In genomic region chr22:49515486-49515885, GRCh38 we compare ENCODE assay signal across 21 cellular contexts.
DNase-seq lines count a peak whose midpoint lies in the region; ATAC-seq, FAIRE-seq and TF ChIP-seq lines count a peak whose summit lies in the region.
"Had no signal": no experiment of that assay in that cellular context is flagged by ENCODE, and none has a peak within 500 bp of the region (broad histone marks: within the 10 kb centered on the region; RNA-seq: fewer than 3 reads in every experiment).

No MANE protein-coding gene starts in this region.

- no peaks in the 10 kb centered on the region for H3K79me2 ChIP-seq in H1 (ENCODE audit: control insufficient read depth in 1 of 2, insufficient read depth in 2 of 2, low read length in 2 of 2)

- no peaks in the 10 kb centered on the region; the same call in 2 of the 3 replicates for H3K9me3 ChIP-seq in A549
- H3K9me3 ChIP-seq in H1 (ENCODE audit: insufficient read depth in 2 of 2, low read depth in 1 of 2, low read length in 1 of 2), result no peaks in the 10 kb centered on the region; a peak in 1 of 4 replicates
- H3K9me3 ChIP-seq in vagina, result no peaks in the 10 kb centered on the region

- TF ChIP-seq EP300 in A549 (IDR thresholded peaks at IDR 0.05) (no peak), H1 (IDR thresholded peaks at IDR 0.05; ENCODE audit: borderline replicate concordance in 1 of 2, low read depth in 2 of 2, low read length in 2 of 2) (no peak)

- H3K14ac ChIP-seq in H1 (ENCODE audit: insufficient read length), result no peak overlapping the region

- no peak overlapping the region for H2BK5ac ChIP-seq in H1 (ENCODE audit: low read depth, low read length)

- H2BK120ac ChIP-seq in H1 (replicated peaks; ENCODE audit: low read depth, low read length), result no peak overlapping the region

- peaks cover 10% of the 10 kb centered on the region for H3K4me1 Mint-ChIP-seq in activated T-helper 2 cell treated with anti-CD3 and anti-CD28 coated beads, Interferon-gamma antibody, Interleukin-2, Interleukin-4, amounts not matched to agents 10 μg/mL and 5 μg/mL and 100 μg/mL, durations not matched to agents 14 hours and 24 hours and 36 hours (ENCODE audit: low read depth)

- no peaks in the 10 kb centered on the region for H3K4me1 ChIP-seq in A549
- H3K4me1 ChIP-seq in H1 (replicated peaks in 1 of 4; ENCODE audit: control insufficient read depth in 3 of 4, insufficient read depth in 4 of 4, low read length in 3 of 4), result peaks cover 4 to 15% (median 8%) of the 10 kb centered on the region in 4 experiments; a peak in 6 of 7 replicates
- no peaks in the 10 kb centered on the region for H3K4me1 ChIP-seq in vagina
- H3K4me1 ChIP-seq: esophagus muscularis mucosa, right lobe of liver, SJSA1, tibial nerve had no signal

- TF ChIP-seq CTCF in A549 (IDR thresholded peaks at IDR 0.05) (no peak), H1 (IDR thresholded peaks at IDR 0.05; ENCODE audit: control extremely low read depth in 1 of 3, insufficient read depth in 1 of 3, low read depth in 1 of 3, low read length in 3 of 3) (peak; percentile 23 to 64 (median 42)), vagina (IDR thresholded peaks at IDR 0.05) (no peak)

- H3K56ac ChIP-seq in H1 (replicated peaks; ENCODE audit: insufficient read length, low read depth, low read length), result no peak overlapping the region

- no peak for TF ChIP-seq RAD21 in A549 (conservative IDR thresholded peaks at IDR 0.05 in 1 of 2, IDR thresholded peaks at IDR 0.05 in 1 of 2)
- peak in 1 of 2 experiments; percentile 7; a peak in 1 of 4 replicates for TF ChIP-seq RAD21 in H1 (IDR thresholded peaks at IDR 0.05 in 1 of 2, conservative IDR thresholded peaks at IDR 0.05 in 1 of 2; ENCODE audit: low read depth in 2 of 2, low read length in 2 of 2)

- peak; percentile 64 to 66; a peak in 4 of 6 replicates for ATAC-seq in A549
- ATAC-seq: left ventricle myocardium superior, right lobe of liver had no signal

- no peak overlapping the region for H3K27ac Mint-ChIP-seq in activated T-helper 2 cell treated with anti-CD3 and anti-CD28 coated beads, Interferon-gamma antibody, Interleukin-2, Interleukin-4, amounts not matched to agents 10 μg/mL and 5 μg/mL and 100 μg/mL, durations not matched to agents 14 hours and 24 hours and 36 hours

- no peak overlapping the region for H3K23ac ChIP-seq in H1 (ENCODE audit: insufficient read length)

- H3K27me3 Mint-ChIP-seq in activated T-helper 2 cell treated with anti-CD3 and anti-CD28 coated beads, Interferon-gamma antibody, Interleukin-2, Interleukin-4, amounts not matched to agents 10 μg/mL and 5 μg/mL and 100 μg/mL, durations not matched to agents 14 hours and 24 hours and 36 hours (ENCODE audit: low read depth), result no peaks in the 10 kb centered on the region

- no peak overlapping the region for H4K8ac ChIP-seq in H1 (ENCODE audit: extremely low read depth, insufficient read depth, low read length)

- peaks cover 6% of the 10 kb centered on the region for H3K23me2 ChIP-seq in H1 (ENCODE audit: low read depth, low read length)

- H4K20me1 ChIP-seq in H1 (replicated peaks in 1 of 2; ENCODE audit: control insufficient read depth in 1 of 2, insufficient read depth in 2 of 2, low read length in 2 of 2), result no peaks in the 10 kb centered on the region

- peak; percentile 18 to 37 for DNase-seq in A549 (ENCODE audit: low read depth in 1 of 2, low spot score in 1 of 2)
- peak; percentile 58 for DNase-seq in H7
- DNase-seq in NCI-H69 (lab: John Stamatoyannopoulos, UW), result peak; percentile 8
- no peak for DNase-seq in H1 (ENCODE audit: low read depth in 1 of 2, low spot score in 2 of 2)
- no peak for DNase-seq in activated T-helper 2 cell treated with anti-CD3 and anti-CD28 coated beads, Interferon-gamma antibody, Interleukin-2, Interleukin-4, amounts not matched to agents 10 μg/mL and 5 μg/mL and 100 μg/mL, durations not matched to agents 14 hours and 24 hours and 36 hours (ENCODE audit: low spot score)
- DNase-seq in effector CD4-positive, alpha-beta T cell, result no peak
- DNase-seq in medulla oblongata (ENCODE audit: extremely low spot score), result no peak
- DNase-seq in vagina (ENCODE audit: extremely low spot score in 2 of 2), result no peak
- DNase-seq: activated CD4-positive, alpha-beta T cell treated with anti-CD3 and anti-CD28 coated beads for 4 hours; activated gamma-delta T cell treated with Interleukin-2 at 50 U/mL for 16 hours; amniotic stem cell; HCEC 1CT; left ventricle myocardium superior; NCI-H510A treated with DMSO at 0.1 percent for 48 hours; stimulated activated naive CD4-positive, alpha-beta T cell treated with Interleukin-2 at 50 U/mL for 16 hours; T-helper 9 cell had no signal

- H3K9me3 Mint-ChIP-seq in activated T-helper 2 cell treated with anti-CD3 and anti-CD28 coated beads, Interferon-gamma antibody, Interleukin-2, Interleukin-4, amounts not matched to agents 10 μg/mL and 5 μg/mL and 100 μg/mL, durations not matched to agents 14 hours and 24 hours and 36 hours, result peaks cover 23% of the 10 kb centered on the region

- intact Hi-C loops in activated T-helper 2 cell treated with anti-CD3 and anti-CD28 coated beads, Interferon-gamma antibody, Interleukin-2, Interleukin-4, amounts not matched to agents 10 μg/mL and 5 μg/mL and 100 μg/mL, durations not matched to agents 14 hours and 24 hours and 36 hours (cut with micrococcal nuclease), result no loop called here
- intact Hi-C loops in vagina (cut with DNase I), result no loop called here

- no peak overlapping the region for H3K4me3 ChIP-seq in A549
- no peak overlapping the region for H3K4me3 ChIP-seq in H7 (ENCODE audit: insufficient read depth, low read depth, low read length)
- H3K4me3 ChIP-seq in H1 (ENCODE audit: extremely low read depth in 1 of 4, insufficient read depth in 2 of 4, low read depth in 3 of 4, low read length in 4 of 4), result no peak overlapping the region
- H3K4me3 ChIP-seq in vagina, result no peak overlapping the region
- H3K4me3 ChIP-seq: esophagus muscularis mucosa, right lobe of liver, SJSA1, tibial nerve had no signal

- no peaks in the 10 kb centered on the region for H3K79me1 ChIP-seq in H1 (ENCODE audit: low read depth, low read length)

- H3K4ac ChIP-seq in H1 (replicated peaks; ENCODE audit: insufficient read length, low read depth, low read length), result no peak overlapping the region

- H4K5ac ChIP-seq in H1 (ENCODE audit: insufficient read length, low read depth, low read length), result no peak overlapping the region

- H2AFZ ChIP-seq in H1 (ENCODE audit: low read length), result no peak overlapping the region

- H3K36me3 Mint-ChIP-seq in activated T-helper 2 cell treated with anti-CD3 and anti-CD28 coated beads, Interferon-gamma antibody, Interleukin-2, Interleukin-4, amounts not matched to agents 10 μg/mL and 5 μg/mL and 100 μg/mL, durations not matched to agents 14 hours and 24 hours and 36 hours (ENCODE audit: low read depth), result peaks cover 20% of the 10 kb centered on the region

- H2BK15ac ChIP-seq in H1 (ENCODE audit: low read length), result peak overlapping the region; percentile 3; the same call in 1 of the 2 replicates

- TF ChIP-seq POLR2A in A549 (IDR thresholded peaks at IDR 0.05; ENCODE audit: low read length), result no peak
- no peak for TF ChIP-seq POLR2A in H1 (IDR thresholded peaks at IDR 0.05; ENCODE audit: control extremely low read depth in 1 of 2, low read depth in 2 of 2, low read length in 2 of 2)
- no peak for TF ChIP-seq POLR2A in vagina (IDR thresholded peaks at IDR 0.05)

- WGBS in A549 (ENCODE audit: missing lambda C conversion rate), result 37% methylated on average over 9 of the region's 11 CpGs
- WGBS in H1 (ENCODE audit: extremely low coverage in 1 of 2, insufficient coverage in 1 of 2, insufficient read length in 1 of 2, insufficient replicate concordance in 2 of 2, low coverage in 1 of 2, low lambda C conversion rate in 2 of 2, missing lambda C conversion rate in 1 of 2), 2 experiments, result 89% methylated on average over 11 of the region's 11 CpGs; no CpG with 5 or more reads in 1 of the 2 experiments

- no peak for FAIRE-seq in A549 (lab: Jason Lieb, UNC)
- peak; percentile 24 for FAIRE-seq in H1 (lab: Jason Lieb, UNC)

- CTCF ChIA-PET in A549 (lab: Yijun Ruan, JAX) (interaction anchor here (1.3 kb wide), 1 partner anchor 28 kb away, joined by 4 read pairs; no protein-coding TSS in a partner anchor), H1 (lab: Charles Lee; ENCODE audit: partially characterized antibody) (interaction anchor here (0.8 to 2.0 kb wide), 4 partner anchors 29 to 81 kb away, joined by 3 to 8 read pairs (median 4); no protein-coding TSS in a partner anchor)

- POLR2A ChIA-PET in A549 (lab: Yijun Ruan, JAX), result no interaction called here
- POLR2A ChIA-PET in H1 (lab: Charles Lee; ENCODE audit: partially characterized antibody), result interaction anchor here (2.0 kb wide), 1 partner anchor 21 kb away, joined by 6 read pairs; no protein-coding TSS in a partner anchor

- no peak overlapping the region for H3K18ac ChIP-seq in H1 (ENCODE audit: extremely low read depth, low read length)

- H3K27ac ChIP-seq in A549 (no peak overlapping the region), H1 (ENCODE audit: low read depth, low read length) (no peak overlapping the region), vagina (no peak overlapping the region)
- H3K27ac ChIP-seq: esophagus muscularis mucosa, right lobe of liver, SJSA1, tibial nerve had no signal

- H4K91ac ChIP-seq in H1 (replicated peaks; ENCODE audit: insufficient read length, low read length), result peak overlapping the region; percentile 12

- peak overlapping the region; percentile 11; the same call in 1 of the 2 replicates for H2BK20ac ChIP-seq in H1 (ENCODE audit: low read length)

- H3K9ac ChIP-seq in H1 (replicated peaks in 1 of 4; ENCODE audit: extremely low read depth in 1 of 4, low read depth in 3 of 4, low read length in 3 of 4), result no peak overlapping the region

- H3K27me3 ChIP-seq in H7 (ENCODE audit: control insufficient read depth, insufficient read depth, low read length), result no peaks in the 10 kb centered on the region
- no peaks in the 10 kb centered on the region for H3K27me3 ChIP-seq in H1 (replicated peaks in 1 of 4; ENCODE audit: control insufficient read depth in 3 of 4, extremely low read depth in 1 of 4, insufficient read depth in 3 of 4, low read length in 3 of 4)
- H3K27me3 ChIP-seq in vagina, result no peaks in the 10 kb centered on the region
- H3K27me3 ChIP-seq: right lobe of liver, SJSA1, tibial nerve had no signal

- no peak overlapping the region for H3K4me2 ChIP-seq in A549
- no peak overlapping the region for H3K4me2 ChIP-seq in H1 (ENCODE audit: insufficient read depth in 1 of 2, low read depth in 2 of 2, low read length in 2 of 2)

- H3K36me3 ChIP-seq in H7 (replicated peaks; ENCODE audit: control insufficient read depth, insufficient read depth, low read length) (no peaks in the 10 kb centered on the region), H1 (ENCODE audit: control insufficient read depth in 2 of 4, insufficient read depth in 4 of 4, low read length in 3 of 4) (no peaks in the 10 kb centered on the region), vagina (no peaks in the 10 kb centered on the region)
- H3K36me3 ChIP-seq: esophagus muscularis mucosa, right lobe of liver, SJSA1, tibial nerve had no signal

- H2BK12ac ChIP-seq in H1 (ENCODE audit: low read depth, low read length), result peak overlapping the region; percentile 77; the same call in 1 of the 2 replicates

- H3K4me3 Mint-ChIP-seq in activated T-helper 2 cell treated with anti-CD3 and anti-CD28 coated beads, Interferon-gamma antibody, Interleukin-2, Interleukin-4, amounts not matched to agents 10 μg/mL and 5 μg/mL and 100 μg/mL, durations not matched to agents 14 hours and 24 hours and 36 hours (ENCODE audit: low read depth), result no peak overlapping the region
- H3K4me3 Mint-ChIP-seq: central memory CD8-positive, alpha-beta T cell had no signal

- no peak overlapping the region; the same call in 1 of the 2 replicates for H2AK5ac ChIP-seq in H1 (ENCODE audit: low read depth, low read length)

Comparison
In these comparisons a context has a peak if more than half of its experiments do, and no peak if none do; other contexts are left out.
1. DNase-seq: peak in A549 (2 of 2), H7 (single experiment) and NCI-H69 (single experiment); none in H1 (0 of 2), activated T-helper 2 cell treated with anti-CD3 and anti-CD28 coated beads, Interferon-gamma antibody, Interleukin-2, Interleukin-4, amounts not matched to agents 10 μg/mL and 5 μg/mL and 100 μg/mL, durations not matched to agents 14 hours and 24 hours and 36 hours (single experiment), effector CD4-positive, alpha-beta T cell (single experiment), medulla oblongata (single experiment) and vagina (0 of 2).
2. CTCF ChIP-seq: peak in H1 (3 of 3); none in A549 (single experiment) and vagina (0 of 3).
3. Of the 18 proteins assayed by ChIP-seq in both H1 and A549: peak only in H1: CTCF; only in A549: none; in both: CEBPB; in neither: 15; mixed calls (peak in some experiments, not most) for 1.